In the genomic region with DNA sequence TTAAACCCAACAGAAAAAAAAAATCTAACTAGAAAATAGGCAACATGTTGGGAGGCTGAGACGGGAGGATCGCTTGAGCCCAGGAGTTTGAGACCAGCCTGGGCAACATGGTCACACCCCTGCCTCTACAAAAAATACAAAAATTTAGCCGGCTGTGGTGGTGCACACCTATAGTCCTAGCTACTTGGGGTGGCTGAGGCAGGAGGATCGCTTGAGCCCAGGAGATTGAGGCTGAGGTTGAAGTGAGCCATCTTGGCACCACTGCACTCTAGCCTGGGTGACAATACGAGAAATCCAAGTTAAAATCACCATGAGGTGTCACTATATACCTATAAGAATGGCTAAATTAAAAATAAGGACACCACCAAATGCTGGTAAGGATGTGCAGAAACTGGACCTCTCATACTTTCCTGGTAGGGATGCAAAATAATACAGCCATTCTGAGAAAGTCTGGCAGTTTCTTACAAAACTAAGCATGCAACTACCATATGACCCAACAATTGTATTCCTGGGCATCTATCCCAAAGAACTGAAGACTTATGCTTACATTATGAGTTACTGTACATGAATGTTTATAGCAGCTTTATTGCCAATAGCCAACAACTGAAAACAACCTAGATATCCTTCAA, we compare ENCODE assay signal across 11 cellular contexts. TPM values are rescaled to one million over a fixed set of nuclear protein-coding genes. Genes with fewer than 3 reads are reported as not detected.
DNase-seq lines count a peak whose midpoint lies in the region; ATAC-seq and TF ChIP-seq lines count a peak whose summit lies in the region.
"Had no signal": no experiment of that assay in that cellular context is flagged by ENCODE, and none has a peak within 500 bp of the region (broad histone marks: within the 10 kb centered on the region; RNA-seq: fewer than 3 reads in every experiment).

No MANE protein-coding gene starts in this region.

- peaks cover 9% of the 10 kb centered on the region for H3K79me1 ChIP-seq in neuronal stem cell (ENCODE audit: low read depth, low read length)

- no peak overlapping the region for H3K18ac ChIP-seq in neuronal stem cell (ENCODE audit: low read length)

- no peaks in the 10 kb centered on the region for H3K9me3 Mint-ChIP-seq in activated naive CD4-positive, alpha-beta T cell treated with anti-CD3 and anti-CD28 coated beads, Interleukin-2, amount 10 ng/mL, durations not matched to agents 7 days and 5 days

- H3K14ac ChIP-seq in neuronal stem cell (ENCODE audit: low read length), result no peak overlapping the region

- H3K4me1 ChIP-seq in thoracic aorta (ENCODE audit: control insufficient read depth in 1 of 2, low read depth in 2 of 2), result peaks cover 27 to 74% of the 10 kb centered on the region in 2 donors
- H3K4me1 ChIP-seq in neuronal stem cell (ENCODE audit: control insufficient read depth in 2 of 2, insufficient read depth in 1 of 2, low read depth in 1 of 2, low read length in 2 of 2), result peaks cover 7 to 18% of the 10 kb centered on the region in 2 donors

- H3K4ac ChIP-seq in neuronal stem cell (ENCODE audit: low read length), result no peak overlapping the region

- H4K8ac ChIP-seq in neuronal stem cell (ENCODE audit: low read depth, low read length), result no peak overlapping the region

- no peak overlapping the region for H3K23ac ChIP-seq in neuronal stem cell (ENCODE audit: low read depth, low read length, poor library complexity)

- H3K9me3 ChIP-seq in SK-N-MC (ENCODE audit: low read depth, low read length), result no peaks in the 10 kb centered on the region
- no peaks in the 10 kb centered on the region for H3K9me3 ChIP-seq in thoracic aorta
- H3K9me3 ChIP-seq in neuronal stem cell (replicated peaks in 1 of 2; ENCODE audit: control insufficient read depth in 2 of 2, insufficient read depth in 1 of 2, low read depth in 1 of 2, low read length in 2 of 2), result peaks cover 0 to 3% of the 10 kb centered on the region in 2 donors

- H3K36me3 ChIP-seq in SK-N-MC (ENCODE audit: insufficient read depth, low read length) (no peaks in the 10 kb centered on the region), thoracic aorta (no peaks in the 10 kb centered on the region), neuronal stem cell (replicated peaks in 1 of 2; ENCODE audit: control insufficient read depth in 2 of 2, insufficient read depth in 2 of 2, low read length in 2 of 2) (peaks cover 0 to 29% of the 10 kb centered on the region in 2 donors)
- H3K36me3 ChIP-seq: BLaER1 had no signal

- H2AFZ ChIP-seq in neuronal stem cell (ENCODE audit: low read length), result no peak overlapping the region

- H3K27ac ChIP-seq in SK-N-MC (no peak overlapping the region), thoracic aorta (peak overlapping the region in 1 of 2 donors; percentile 91), neuronal stem cell (replicated peaks; ENCODE audit: low read length) (no peak overlapping the region)
- H3K27ac ChIP-seq: BLaER1 had no signal

- H3K27ac Mint-ChIP-seq in activated naive CD4-positive, alpha-beta T cell treated with anti-CD3 and anti-CD28 coated beads, Interleukin-2, amount 10 ng/mL, durations not matched to agents 7 days and 5 days, result no peak overlapping the region

- no CpG with 5 or more reads among the region's 5 CpGs for WGBS in neuronal stem cell (ENCODE audit: extremely low coverage in 2 of 2, insufficient read length in 2 of 2, insufficient replicate concordance in 1 of 2), 2 donors

- H3K4me3 Mint-ChIP-seq in activated naive CD4-positive, alpha-beta T cell treated with anti-CD3 and anti-CD28 coated beads, Interleukin-2, amount 10 ng/mL, durations not matched to agents 7 days and 5 days, result no peak overlapping the region

- no peak overlapping the region for H2BK120ac ChIP-seq in neuronal stem cell (ENCODE audit: low read depth, low read length)

- H3K4me2 ChIP-seq in neuronal stem cell (ENCODE audit: insufficient read depth, low read length, poor library complexity, severe bottlenecking), result no peak overlapping the region
- H3K4me2 ChIP-seq: BLaER1 had no signal

- peaks cover 13% of the 10 kb centered on the region for H3K4me1 Mint-ChIP-seq in activated naive CD4-positive, alpha-beta T cell treated with anti-CD3 and anti-CD28 coated beads, Interleukin-2, amount 10 ng/mL, durations not matched to agents 7 days and 5 days

- H3K36me3 Mint-ChIP-seq in activated naive CD4-positive, alpha-beta T cell treated with anti-CD3 and anti-CD28 coated beads, Interleukin-2, amount 10 ng/mL, durations not matched to agents 7 days and 5 days, result peaks cover 2% of the 10 kb centered on the region

- no peak overlapping the region for H4K91ac ChIP-seq in neuronal stem cell (ENCODE audit: low read depth, low read length, poor library complexity)

- no peak overlapping the region for H2BK15ac ChIP-seq in neuronal stem cell (ENCODE audit: low read length)

- no peaks in the 10 kb centered on the region for H3K27me3 ChIP-seq in thoracic aorta (replicated peaks; ENCODE audit: insufficient read depth)
- H3K27me3 ChIP-seq in neuronal stem cell (ENCODE audit: control insufficient read depth in 3 of 3, insufficient read depth in 3 of 3, low read depth in 1 of 3, low read length in 3 of 3), result peaks cover 0 to 17% (median 10%) of the 10 kb centered on the region in 3 experiments

- H3K4me3 ChIP-seq in SK-N-MC (peak overlapping the region; percentile 100), thoracic aorta (peak overlapping the region; percentile 78), neuronal stem cell (ENCODE audit: low read length in 2 of 2) (peak overlapping the region in 1 of 2 donors; percentile 71)
- H3K4me3 ChIP-seq: BLaER1 had no signal

- TF ChIP-seq CTCF in thoracic aorta (IDR thresholded peaks at IDR 0.05), result no peak

- H3K27me3 Mint-ChIP-seq in activated naive CD4-positive, alpha-beta T cell treated with anti-CD3 and anti-CD28 coated beads, Interleukin-2, amount 10 ng/mL, durations not matched to agents 7 days and 5 days, result peaks cover 84% of the 10 kb centered on the region

- no peak overlapping the region for H2AK5ac ChIP-seq in neuronal stem cell (ENCODE audit: low read depth, low read length)

- DNase-seq in NCI-H1436 treated with DMSO at 0.1 percent for 48 hours (lab: John Stamatoyannopoulos, UW) (peak; percentile 15), NCI-H1436 (lab: John Stamatoyannopoulos, UW) (no peak), SK-N-MC (ENCODE audit: low read depth, low spot score) (no peak), glomerular visceral epithelial cell (ENCODE audit: extremely low spot score) (peak; percentile 25), thoracic aorta (ENCODE audit: low spot score) (no peak), NCI-H1417 treated with DMSO at 0.1 percent for 48 hours (lab: John Stamatoyannopoulos, UW) (no peak), neuronal stem cell (ENCODE audit: low spot score) (no peak)
- DNase-seq in activated naive CD4-positive, alpha-beta T cell treated with anti-CD3 and anti-CD28 coated beads, Interleukin-2, amount 10 ng/mL, durations not matched to agents 7 days and 5 days, result no peak
- DNase-seq: head of caudate nucleus, NCI-H1048 had no signal

- no peak for ATAC-seq in thoracic aorta (ENCODE audit: insufficient number of reproducible peaks, low FRiP score, low read depth)

- H2BK5ac ChIP-seq in neuronal stem cell (ENCODE audit: low read length), result no peak overlapping the region

- H3K9ac ChIP-seq in SK-N-MC (ENCODE audit: insufficient read length) (peak overlapping the region; percentile 98), neuronal stem cell (ENCODE audit: low read depth, low read length, poor library complexity) (no peak overlapping the region)
- H3K9ac ChIP-seq: BLaER1 had no signal

- CTCF ChIA-PET in activated naive CD4-positive, alpha-beta T cell treated with anti-CD3 and anti-CD28 coated beads, Interleukin-2, amount 10 ng/mL, durations not matched to agents 7 days and 5 days (lab: Charles Lee), result no interaction called here

- no peak overlapping the region for H2BK12ac ChIP-seq in neuronal stem cell (ENCODE audit: low read length)

RNA-seq across cellular contexts. Expression of a gene that starts 2.2 kb away (rescaled TPM):
- total RNA-seq in thoracic aorta, result 100 to 1,000 TPM in 1 of 2 donors, 10 to 100 TPM in 1; 80.0 to 106 TPM
- polyA plus RNA-seq in neuronal stem cell (2013, experiment 1 of 2), result 71.3 TPM
- polyA plus RNA-seq in neuronal stem cell (2013, experiment 2 of 2), result 70.6 TPM

RNA-seq across cellular contexts. Expression of a gene that starts 2.6 kb away (rescaled TPM):
- total RNA-seq in thoracic aorta, result 10 to 100 TPM; 19.4 to 29.4 TPM
- polyA plus RNA-seq in neuronal stem cell (2013, experiment 1 of 2), result 5.2 TPM
- polyA plus RNA-seq in neuronal stem cell (2013, experiment 2 of 2), result 5.1 TPM

Comparison
In these comparisons a context has a peak if more than half of its experiments do, and no peak if none do; other contexts are left out.
1. DNase-seq: peak in NCI-H1436 treated with DMSO at 0.1 percent for 48 hours (single experiment) and glomerular visceral epithelial cell (single experiment); none in NCI-H1436 (single experiment), SK-N-MC (single experiment), thoracic aorta (single experiment), NCI-H1417 treated with DMSO at 0.1 percent for 48 hours (single experiment), neuronal stem cell (single experiment) and activated naive CD4-positive, alpha-beta T cell treated with anti-CD3 and anti-CD28 coated beads, Interleukin-2, amount 10 ng/mL, durations not matched to agents 7 days and 5 days (single experiment).